Comparison of ENCODE assay signal across 9 cellular contexts in the genomic region with DNA sequence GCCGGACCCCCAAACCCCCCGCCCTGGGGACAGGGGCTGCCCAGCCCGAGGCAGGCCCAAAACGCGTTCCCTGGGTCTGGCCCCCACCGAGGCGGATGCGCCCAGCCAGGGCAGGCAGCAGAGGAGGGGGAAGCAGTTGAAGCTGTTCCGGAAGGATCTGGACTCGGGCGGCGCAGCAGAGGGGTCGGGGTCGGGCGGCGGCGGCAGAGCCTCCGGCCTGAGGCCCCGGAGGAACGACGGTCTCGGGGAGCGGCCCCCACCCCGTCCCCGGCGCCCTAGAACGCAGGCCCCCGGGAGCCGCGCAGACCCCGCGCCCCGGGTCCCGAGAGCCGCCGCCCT. TPM values are rescaled to one million over a fixed set of nuclear protein-coding genes. Genes with fewer than 3 reads are reported as not detected.
DNase-seq lines count a peak whose midpoint lies in the region; ATAC-seq and TF ChIP-seq lines count a peak whose summit lies in the region.
"Had no signal": no experiment of that assay in that cellular context is flagged by ENCODE, and none has a peak within 500 bp of the region (broad histone marks: within the 10 kb centered on the region; RNA-seq: fewer than 3 reads in every experiment).

No MANE protein-coding gene starts in this region.

- ATAC-seq in HG03460 (IDR thresholded peaks at IDR 0.05; ENCODE audit: unreplicated experiment), result no peak

- H3K27me3 ChIP-seq in adrenal gland, result peaks cover 12% of the 10 kb centered on the region

- H3K4me1 ChIP-seq in adrenal gland (replicated peaks in 1 of 2), result no peaks in the 10 kb centered on the region
- H3K4me1 ChIP-seq in urinary bladder (ENCODE audit: insufficient read depth), result no peaks in the 10 kb centered on the region

- H3K4me3 ChIP-seq in adrenal gland, result peak overlapping the region in 2 of 4 donors; percentile 33 to 67
- peak overlapping the region; percentile 44 for H3K4me3 ChIP-seq in urinary bladder (ENCODE audit: low read depth, low read length)

- H3K36me3 ChIP-seq in adrenal gland (replicated peaks in 1 of 2) (no peaks in the 10 kb centered on the region), urinary bladder (ENCODE audit: insufficient read depth) (no peaks in the 10 kb centered on the region)
- H3K36me3 ChIP-seq: WERI-Rb-1 had no signal

- DNase-seq in stimulated activated CD4-positive, alpha-beta T cell treated with anti-CD3 and anti-CD28 coated beads, Interleukin-12 subunit alpha, Interleukin-12 subunit beta, amount 100 ng/mL, for 4 hours, result peak; percentile 19
- DNase-seq in stimulated activated CD4-positive, alpha-beta T cell treated with anti-CD3 and anti-CD28 coated beads, Interleukin-4, amount 100 ng/mL, for 1 hour, result no peak
- DNase-seq in adrenal gland (no peak), lung microvascular endothelial cell (ENCODE audit: low read depth in 2 of 2) (peak; percentile 20 to 27), NCI-H510A treated with DMSO at 0.1 percent for 48 hours (lab: John Stamatoyannopoulos, UW) (no peak), SW 1271 (lab: John Stamatoyannopoulos, UW) (no peak)
- DNase-seq: WERI-Rb-1 had no signal

- no peak for TF ChIP-seq POLR2A in adrenal gland (IDR thresholded peaks at IDR 0.05)

- no peak for TF ChIP-seq CTCF in adrenal gland (IDR thresholded peaks at IDR 0.05)

- 0 to 8% (median 6%) methylated on average over 1 to 36 of the region's 36 CpGs; no CpG with 5 or more reads in 1 of the 4 donors for whole genome bisulfite sequencing in adrenal gland, 4 donors
- 14% methylated on average over 36 of the region's 36 CpGs for WGBS in urinary bladder

- intact Hi-C loops in adrenal gland (cut with DNase I), result no loop called here

- no peaks in the 10 kb centered on the region for H3K9me3 ChIP-seq in adrenal gland (replicated peaks in 1 of 3)

- H3K27ac ChIP-seq in adrenal gland (peak overlapping the region in 3 of 5 donors; percentile 8 to 56 (median 54)), urinary bladder (ENCODE audit: low read depth) (no peak overlapping the region)
- H3K27ac ChIP-seq: WERI-Rb-1 had no signal

RNA-seq across cellular contexts. Expression of a gene that starts 22.9 kb away (rescaled TPM):
- total RNA-seq in adrenal gland (10 to 100 TPM in 1 of 8 donors, 1 to 10 TPM in 6, under 1 TPM in 1; 0.69 to 10.2 (median 3.5) TPM), lung microvascular endothelial cell (0.60 and 0.65 TPM in 2 replicates), urinary bladder (2.7 TPM)
- polyA plus RNA-seq in adrenal gland (10 to 100 TPM in 1 of 3 donors, 1 to 10 TPM in 1, under 1 TPM in 1; 0.37 to 23.8 (median 7.0) TPM), urinary bladder (2.1 TPM)

RNA-seq across cellular contexts. Expression of a gene that starts 47.4 kb away (rescaled TPM):
- total RNA-seq in adrenal gland, result 1 to 10 TPM; 1.3 to 5.7 (median 2.0) TPM
- polyA plus RNA-seq in adrenal gland, result 1 to 10 TPM in 1 of 3 donors, under 1 TPM in 2; 0.18 to 2.7 (median 0.88) TPM
- 0.20 and 0.44 TPM in 2 replicates for total RNA-seq in lung microvascular endothelial cell
- total RNA-seq in urinary bladder, result 9.5 TPM
- polyA plus RNA-seq in urinary bladder, result 1.3 TPM

Comparison
In these comparisons a context has a peak if more than half of its experiments do, and no peak if none do; other contexts are left out.
1. DNase-seq: peak in stimulated activated CD4-positive, alpha-beta T cell treated with anti-CD3 and anti-CD28 coated beads, Interleukin-12 subunit alpha, Interleukin-12 subunit beta, amount 100 ng/mL, for 4 hours (single experiment) and lung microvascular endothelial cell (2 of 2); none in stimulated activated CD4-positive, alpha-beta T cell treated with anti-CD3 and anti-CD28 coated beads, Interleukin-4, amount 100 ng/mL, for 1 hour (single experiment), adrenal gland (0 of 7), NCI-H510A treated with DMSO at 0.1 percent for 48 hours (single experiment) and SW 1271 (0 of 2).